Comparison of ENCODE assay signal across 8 cellular contexts in the genomic region with DNA sequence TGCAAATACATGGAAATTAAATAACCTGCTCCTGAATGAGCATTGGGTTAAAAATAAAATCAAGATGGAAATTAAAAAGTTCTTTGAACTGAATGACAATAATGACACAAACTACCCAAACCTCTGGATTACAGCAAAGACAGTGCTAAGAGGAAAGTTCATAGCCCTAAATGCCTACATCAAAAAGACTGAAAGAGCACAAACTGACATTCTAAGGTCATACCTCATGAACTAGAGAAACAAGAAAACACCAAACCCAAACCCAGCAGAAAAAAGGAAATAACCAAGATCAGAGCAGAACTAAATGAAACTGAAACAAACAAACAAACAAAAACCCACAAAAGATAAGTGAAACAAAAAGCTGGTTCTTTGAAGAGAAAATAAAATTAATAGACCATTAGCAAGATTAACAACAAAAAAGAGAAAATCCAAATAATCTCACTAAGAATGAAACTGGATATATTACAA.
DNase-seq lines count a peak whose midpoint lies in the region; ATAC-seq and FAIRE-seq lines count a peak whose summit lies in the region.
"Not testable (repeated sequence)": the region's sequence is repeated elsewhere in the genome, so short reads cannot be mapped to it uniquely, and the experiment has no call there.

No MANE protein-coding gene starts in this region.

- FAIRE-seq in GM18507 (lab: Jason Lieb, UNC) = peak; percentile 75

- peak overlapping the region; percentile 61 for H3K27ac Mint-ChIP-seq in activated CD4-positive, alpha-beta T cell treated with anti-CD3 and anti-CD28 coated beads, Interleukin-2, amount 10 ng/mL, durations not matched to agents 7 days and 5 days
- H3K27ac Mint-ChIP-seq in stimulated activated effector memory CD8-positive, alpha-beta T cell treated with anti-CD3 and anti-CD28 coated beads, Interleukin-12 subunit alpha, Interleukin-12 subunit beta, amount 100 ng/mL, for 72 hours = peak overlapping the region; percentile 5

- peaks cover 31% of the 10 kb centered on the region for H3K27me3 Mint-ChIP-seq in activated CD4-positive, alpha-beta T cell treated with anti-CD3 and anti-CD28 coated beads, Interleukin-2, amount 10 ng/mL, durations not matched to agents 7 days and 5 days

- H3K4me1 Mint-ChIP-seq in activated CD4-positive, alpha-beta T cell treated with anti-CD3 and anti-CD28 coated beads, Interleukin-2, amount 10 ng/mL, durations not matched to agents 7 days and 5 days = peaks cover 19% of the 10 kb centered on the region
- H3K4me1 Mint-ChIP-seq in stimulated activated effector memory CD8-positive, alpha-beta T cell treated with anti-CD3 and anti-CD28 coated beads, Interleukin-12 subunit alpha, Interleukin-12 subunit beta, amount 100 ng/mL, for 72 hours = not testable (repeated sequence)

- CTCF ChIA-PET in activated CD4-positive, alpha-beta T cell treated with anti-CD3 and anti-CD28 coated beads, Interleukin-2, amount 10 ng/mL, durations not matched to agents 7 days and 5 days (lab: Charles Lee) = not testable (repeated sequence)

- POLR2A ChIA-PET in activated CD4-positive, alpha-beta T cell treated with anti-CD3 and anti-CD28 coated beads, Interleukin-2, amount 10 ng/mL, durations not matched to agents 7 days and 5 days (lab: Charles Lee) = not testable (repeated sequence)

- H3K9me3 Mint-ChIP-seq in activated CD4-positive, alpha-beta T cell treated with anti-CD3 and anti-CD28 coated beads, Interleukin-2, amount 10 ng/mL, durations not matched to agents 7 days and 5 days; stimulated activated effector memory CD8-positive, alpha-beta T cell treated with anti-CD3 and anti-CD28 coated beads, Interleukin-12 subunit alpha, Interleukin-12 subunit beta, amount 100 ng/mL, for 72 hours: not testable (repeated sequence)

- DNase-seq in GM18507 (ENCODE audit: extremely low spot score, insufficient read length, low read depth); activated CD4-positive, alpha-beta T cell treated with anti-CD3 and anti-CD28 coated beads, Interleukin-2, amount 10 ng/mL, durations not matched to agents 7 days and 5 days; stimulated activated effector memory CD8-positive, alpha-beta T cell treated with anti-CD3 and anti-CD28 coated beads, Interleukin-12 subunit alpha, Interleukin-12 subunit beta, amount 100 ng/mL, for 72 hours (ENCODE audit: low spot score in 2 of 2): not testable (repeated sequence)

- H3K36me3 Mint-ChIP-seq in activated CD4-positive, alpha-beta T cell treated with anti-CD3 and anti-CD28 coated beads, Interleukin-2, amount 10 ng/mL, durations not matched to agents 7 days and 5 days (ENCODE audit: low read depth); stimulated activated effector memory CD8-positive, alpha-beta T cell treated with anti-CD3 and anti-CD28 coated beads, Interleukin-12 subunit alpha, Interleukin-12 subunit beta, amount 100 ng/mL, for 72 hours: not testable (repeated sequence)

- H3K4me3 Mint-ChIP-seq in activated CD4-positive, alpha-beta T cell treated with anti-CD3 and anti-CD28 coated beads, Interleukin-2, amount 10 ng/mL, durations not matched to agents 7 days and 5 days; stimulated activated effector memory CD8-positive, alpha-beta T cell treated with anti-CD3 and anti-CD28 coated beads, Interleukin-12 subunit alpha, Interleukin-12 subunit beta, amount 100 ng/mL, for 72 hours: not testable (repeated sequence)

- peak; percentile 60 for ATAC-seq in GM19043 (IDR thresholded peaks at IDR 0.05; ENCODE audit: low read depth, unreplicated experiment)
- ATAC-seq in GM21423 (IDR thresholded peaks at IDR 0.05; ENCODE audit: unreplicated experiment) = peak; percentile 60
- peak; percentile 69 for ATAC-seq in HG02759 (IDR thresholded peaks at IDR 0.05; ENCODE audit: unreplicated experiment)
- peak; percentile 61 for ATAC-seq in HG03097 (IDR thresholded peaks at IDR 0.05; ENCODE audit: low FRiP score, unreplicated experiment)
- peak; percentile 70 for ATAC-seq in HG03460 (IDR thresholded peaks at IDR 0.05; ENCODE audit: unreplicated experiment)
- ATAC-seq in stimulated activated effector memory CD8-positive, alpha-beta T cell treated with anti-CD3 and anti-CD28 coated beads, Interleukin-12 subunit alpha, Interleukin-12 subunit beta, amount 100 ng/mL, for 72 hours = not testable (repeated sequence)
